In the genomic region with DNA sequence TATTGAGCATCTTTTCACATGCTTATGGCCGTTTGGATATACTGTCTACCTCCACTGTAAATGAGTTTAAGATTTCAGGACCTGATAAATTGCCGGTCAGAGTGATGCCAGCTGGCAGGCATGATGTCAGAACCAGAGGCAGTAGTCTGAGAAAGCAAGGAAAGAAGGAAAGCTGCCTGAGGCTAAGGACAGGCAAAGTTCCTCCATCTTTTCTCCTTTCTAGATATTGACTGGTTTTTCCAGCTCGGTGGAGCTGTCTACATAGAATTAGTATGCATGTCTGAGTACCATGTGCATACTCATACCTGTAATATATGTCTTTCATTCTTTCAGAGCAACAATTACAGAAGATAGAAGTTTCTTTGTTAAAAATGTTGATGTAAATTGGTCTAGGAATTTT, we compare ENCODE assay signal across 37 cellular contexts.
"Had no signal": no experiment of that assay in that cellular context is flagged by ENCODE, and none has a peak within 500 bp of the region (broad histone marks: within the 10 kb centered on the region; RNA-seq: fewer than 3 reads in every experiment).

No MANE protein-coding gene starts in this region.

- H3K4me3 Mint-ChIP-seq: activated B cell treated with CpG ODN at 0.5 μM for 24 hours; activated CD4-positive, alpha-beta memory T cell treated with anti-CD3 and anti-CD28 coated beads, Interleukin-2, amount 10 ng/mL, durations not matched to agents 7 days and 5 days; activated CD4-positive, alpha-beta T cell treated with anti-CD3 and anti-CD28 coated beads, Interleukin-2, amount 10 ng/mL, durations not matched to agents 7 days and 5 days; activated CD8-positive, alpha-beta memory T cell treated with anti-CD3 and anti-CD28 coated beads, Interleukin-2, amount 10 ng/mL, durations not matched to agents 7 days and 5 days; activated CD8-positive, alpha-beta T cell treated with anti-CD3 and anti-CD28 coated beads, Interleukin-2, amount 10 ng/mL, durations not matched to agents 7 days and 5 days; activated naive CD4-positive, alpha-beta T cell treated with anti-CD3 and anti-CD28 coated beads for 36 hours; activated naive CD4-positive, alpha-beta T cell treated with anti-CD3 and anti-CD28 coated beads, Interleukin-2, amount 50 U/mL, for 24 hours; activated naive CD8-positive, alpha-beta T cell treated with anti-CD3 and anti-CD28 coated beads for 36 hours; activated T-cell treated with anti-CD3 and anti-CD28 coated beads, Interleukin-2, amount 50 U/mL, for 4 hours; activated T-cell treated with anti-CD3 and anti-CD28 coated beads, Interleukin-2, amount 50 U/mL, for 72 hours; activated T-helper 1 cell treated with anti-CD3 and anti-CD28 coated beads, Interleukin-12 subunit alpha, Interleukin-12 subunit beta, Interleukin-2, Interleukin-4 antibody, amounts not matched to agents 30 ng/mL and 10 ng/mL and 1 ng/mL, durations not matched to agents 14 hours and 24 hours and 36 hours; activated T-helper 17 cell treated with anti-CD3 and anti-CD28 coated beads, Interleukin-2, amount 50 U/mL, for 72 hours; T-helper 1 cell treated with Interleukin-12 subunit alpha and Interleukin-12 subunit beta and Interleukin-4 antibody, amounts not matched to agents 30 μg/mL and 1 μg/mL, for 36 hours; T-helper 2 cell treated with Interferon-gamma antibody and Interleukin-4, amounts not matched to agents 5 μg/mL and 100 μg/mL, for 36 hours had no signal

- H3K27me3 Mint-ChIP-seq: activated B cell treated with CpG ODN at 0.5 μM for 24 hours; activated CD4-positive, alpha-beta memory T cell treated with anti-CD3 and anti-CD28 coated beads, Interleukin-2, amount 10 ng/mL, durations not matched to agents 7 days and 5 days; activated CD4-positive, alpha-beta T cell treated with anti-CD3 and anti-CD28 coated beads, Interleukin-2, amount 10 ng/mL, durations not matched to agents 7 days and 5 days; activated CD8-positive, alpha-beta memory T cell treated with anti-CD3 and anti-CD28 coated beads, Interleukin-2, amount 10 ng/mL, durations not matched to agents 7 days and 5 days; activated naive CD4-positive, alpha-beta T cell treated with anti-CD3 and anti-CD28 coated beads, Interleukin-2, amount 50 U/mL, for 24 hours; activated naive CD8-positive, alpha-beta T cell treated with anti-CD3 and anti-CD28 coated beads for 36 hours; activated T-helper 17 cell treated with anti-CD3 and anti-CD28 coated beads, Interleukin-2, amount 50 U/mL, for 72 hours had no signal

- H3K9me3 ChIP-seq: adrenal gland, body of pancreas, breast epithelium had no signal

- H3K4me1 ChIP-seq: adrenal gland, body of pancreas, breast epithelium had no signal

- DNase-seq: activated B cell treated with CpG ODN at 0.5 μM for 24 hours; activated CD4-positive, alpha-beta memory T cell treated with anti-CD3 and anti-CD28 coated beads, Interleukin-2, amount 10 ng/mL, durations not matched to agents 7 days and 5 days; activated CD4-positive, alpha-beta T cell treated with anti-CD3 and anti-CD28 coated beads for 48 hours; activated CD4-positive, alpha-beta T cell treated with anti-CD3 and anti-CD28 coated beads, Interleukin-2, amount 10 ng/mL, durations not matched to agents 7 days and 5 days; activated CD4-positive, alpha-beta T cell treated with anti-CD3 and anti-CD28 coated beads, Interleukin-2, amount 50 U/mL, for 48 hours; activated CD4-positive, CD25-positive, alpha-beta regulatory T cell treated with anti-CD3 and anti-CD28 coated beads, Interleukin-2, amount 50 U/mL, for 72 hours; activated CD8-positive, alpha-beta memory T cell treated with anti-CD3 and anti-CD28 coated beads for 24 hours; activated CD8-positive, alpha-beta memory T cell treated with anti-CD3 and anti-CD28 coated beads, Interleukin-2, amount 10 ng/mL, durations not matched to agents 7 days and 5 days; activated CD8-positive, alpha-beta T cell treated with anti-CD3 and anti-CD28 coated beads, Interleukin-2, amount 10 ng/mL, durations not matched to agents 7 days and 5 days; activated effector memory CD4-positive, alpha-beta T cell treated with anti-CD3 and anti-CD28 coated beads, Interleukin-2, amount 50 U/mL, for 16 hours; activated gamma-delta T cell treated with Interleukin-2 at 50 U/mL for 16 hours; activated naive CD4-positive, alpha-beta T cell; activated naive CD4-positive, alpha-beta T cell treated with anti-CD3 and anti-CD28 coated beads for 36 hours; activated naive CD8-positive, alpha-beta T cell treated with anti-CD3 and anti-CD28 coated beads for 36 hours; activated T-cell treated with anti-CD3 and anti-CD28 coated beads for 4 hours; activated T-cell treated with anti-CD3 and anti-CD28 coated beads, Interleukin-2, amount 50 U/mL, for 1 hour; activated T-cell treated with anti-CD3 and anti-CD28 coated beads, Interleukin-2, amount 50 U/mL, for 4 hours; activated T-cell treated with anti-CD3 and anti-CD28 coated beads, Interleukin-2, amount 50 U/mL, for 72 hours; adrenal gland; amniotic stem cell; aorta; body of pancreas; brain microvascular endothelial cell; central memory CD4-positive, alpha-beta T cell; SW 1271; T-helper 1 cell; T-helper 2 cell; T-helper 9 cell had no signal

- ATAC-seq: activated CD8-positive, alpha-beta memory T cell treated with anti-CD3 and anti-CD28 coated beads, Interleukin-2, amount 10 ng/mL, durations not matched to agents 7 days and 5 days; activated CD8-positive, alpha-beta T cell treated with anti-CD3 and anti-CD28 coated beads, Interleukin-2, amount 10 ng/mL, durations not matched to agents 7 days and 5 days; activated T-cell treated with anti-CD3 and anti-CD28 coated beads, Interleukin-2, amount 50 U/mL, for 4 hours; activated T-cell treated with anti-CD3 and anti-CD28 coated beads, Interleukin-2, amount 50 U/mL, for 72 hours; activated T-helper 17 cell treated with anti-CD3 and anti-CD28 coated beads, Interleukin-2, amount 50 U/mL, for 72 hours; body of pancreas had no signal

- H3K27ac Mint-ChIP-seq: activated B cell treated with CpG ODN at 0.5 μM for 24 hours; activated CD4-positive, alpha-beta memory T cell treated with anti-CD3 and anti-CD28 coated beads, Interleukin-2, amount 10 ng/mL, durations not matched to agents 7 days and 5 days; activated CD4-positive, alpha-beta T cell treated with anti-CD3 and anti-CD28 coated beads, Interleukin-2, amount 10 ng/mL, durations not matched to agents 7 days and 5 days; activated CD8-positive, alpha-beta memory T cell treated with anti-CD3 and anti-CD28 coated beads, Interleukin-2, amount 10 ng/mL, durations not matched to agents 7 days and 5 days; activated CD8-positive, alpha-beta T cell treated with anti-CD3 and anti-CD28 coated beads, Interleukin-2, amount 10 ng/mL, durations not matched to agents 7 days and 5 days; activated naive CD4-positive, alpha-beta T cell treated with anti-CD3 and anti-CD28 coated beads for 36 hours; activated naive CD4-positive, alpha-beta T cell treated with anti-CD3 and anti-CD28 coated beads, Interleukin-2, amount 50 U/mL, for 24 hours; activated naive CD8-positive, alpha-beta T cell treated with anti-CD3 and anti-CD28 coated beads for 36 hours; activated T-cell treated with anti-CD3 and anti-CD28 coated beads, Interleukin-2, amount 50 U/mL, for 72 hours; activated T-helper 1 cell treated with anti-CD3 and anti-CD28 coated beads, Interleukin-12 subunit alpha, Interleukin-12 subunit beta, Interleukin-2, Interleukin-4 antibody, amounts not matched to agents 30 ng/mL and 10 ng/mL and 1 ng/mL, durations not matched to agents 14 hours and 24 hours and 36 hours; activated T-helper 17 cell treated with anti-CD3 and anti-CD28 coated beads, Interleukin-2, amount 50 U/mL, for 72 hours; T-helper 1 cell treated with Interleukin-12 subunit alpha and Interleukin-12 subunit beta and Interleukin-4 antibody, amounts not matched to agents 30 μg/mL and 1 μg/mL, for 36 hours; T-helper 2 cell treated with Interferon-gamma antibody and Interleukin-4, amounts not matched to agents 5 μg/mL and 100 μg/mL, for 36 hours had no signal

- H3K27ac ChIP-seq: adrenal gland, body of pancreas, brain microvascular endothelial cell, breast epithelium, VCaP had no signal

- H3K4me3 ChIP-seq: adrenal gland, body of pancreas, breast epithelium had no signal

- FAIRE-seq: astrocyte, TTC549 had no signal

- H3K36me3 ChIP-seq: adrenal gland, breast epithelium had no signal

- H3K9me3 Mint-ChIP-seq: activated B cell treated with CpG ODN at 0.5 μM for 24 hours; activated CD4-positive, alpha-beta memory T cell treated with anti-CD3 and anti-CD28 coated beads, Interleukin-2, amount 10 ng/mL, durations not matched to agents 7 days and 5 days; activated naive CD4-positive, alpha-beta T cell treated with anti-CD3 and anti-CD28 coated beads for 36 hours; activated naive CD4-positive, alpha-beta T cell treated with anti-CD3 and anti-CD28 coated beads, Interleukin-2, amount 50 U/mL, for 24 hours; activated T-cell treated with anti-CD3 and anti-CD28 coated beads, Interleukin-2, amount 50 U/mL, for 4 hours; T-helper 1 cell treated with Interleukin-12 subunit alpha and Interleukin-12 subunit beta and Interleukin-4 antibody, amounts not matched to agents 30 μg/mL and 1 μg/mL, for 36 hours; T-helper 2 cell treated with Interferon-gamma antibody and Interleukin-4, amounts not matched to agents 5 μg/mL and 100 μg/mL, for 36 hours had no signal

- H3K27me3 ChIP-seq: adrenal gland, body of pancreas, brain microvascular endothelial cell, breast epithelium had no signal
